ENCODE assay signal across 8 cellular contexts in the genomic region with DNA sequence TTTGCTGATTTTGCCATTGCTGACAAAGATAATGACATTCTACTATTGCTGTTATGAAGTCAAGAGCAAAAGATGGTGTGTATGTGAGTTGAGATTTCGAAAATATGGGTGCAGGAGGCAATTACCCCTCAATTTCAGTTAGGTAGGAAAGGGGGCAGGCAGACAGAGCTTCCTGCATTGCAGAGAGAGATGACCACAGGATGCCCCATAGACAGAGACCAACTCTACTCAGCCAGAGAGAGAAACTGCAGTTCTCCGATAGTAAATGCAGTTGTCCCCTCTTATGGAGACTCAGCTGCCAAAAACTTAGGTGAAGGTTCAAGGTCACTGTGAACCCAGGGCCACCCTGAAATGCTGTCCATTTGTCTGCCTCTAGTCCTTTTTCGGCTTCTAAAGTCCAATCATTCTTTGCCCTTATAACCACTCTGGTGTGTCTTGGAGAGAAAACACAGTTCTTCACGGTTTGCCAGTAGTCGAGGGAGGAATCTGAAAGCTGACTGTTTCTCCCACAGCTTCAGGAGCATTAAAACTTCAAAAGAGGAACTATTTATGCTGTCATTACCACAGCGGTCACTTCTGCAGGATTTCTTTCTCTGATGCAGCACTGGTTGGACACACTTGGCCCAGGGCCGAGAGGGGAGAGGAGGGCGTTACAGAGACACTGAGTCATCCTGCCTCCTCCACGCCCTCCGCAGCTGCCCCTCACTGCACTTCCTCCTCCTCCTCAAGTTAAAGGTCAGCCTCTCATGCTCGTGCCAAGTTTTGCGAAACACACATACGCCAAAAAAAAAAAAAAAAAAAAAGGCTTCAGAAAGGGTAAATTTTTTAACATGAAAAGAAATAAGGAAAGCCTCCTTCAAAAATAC.
DNase-seq lines count a peak whose midpoint lies in the region; ATAC-seq lines count a peak whose summit lies in the region.

No MANE protein-coding gene starts in this region.

- ATAC-seq in HG02852 (IDR thresholded peaks at IDR 0.05; ENCODE audit: unreplicated experiment) (peak; percentile 97), sciatic nerve (peak; percentile 99)

- WGBS in adipose tissue, 3 donors: 8 to 18% (median 10%) methylated on average over 13 of the region's 13 CpGs

- H3K27ac ChIP-seq in adipose tissue (ENCODE audit: low read depth, low read length): peak overlapping the region; percentile 7

- DNase-seq in activated T-cell treated with anti-CD3 and anti-CD28 coated beads for 48 hours (ENCODE audit: low read depth) (peak; percentile 33), activated T-cell treated with anti-CD3 and anti-CD28 coated beads for 4 hours (no peak), NCI-H69 (lab: John Stamatoyannopoulos, UW) (peak; percentile 30), hepatic stellate cell (ENCODE audit: low spot score) (peak; percentile 72), sciatic nerve (ENCODE audit: low spot score) (peak; percentile 97), NCI-H526 (lab: John Stamatoyannopoulos, UW) (no peak)

- intact Hi-C loops in sciatic nerve (cut with DNase I): loop anchor here (10.0 kb wide), 1 partner anchor 263 kb away; the partner anchor contains the start of gene FOXO1

Comparison
In these comparisons a context has a peak if more than half of its experiments do, and no peak if none do; other contexts are left out.
1. DNase-seq: peak in activated T-cell treated with anti-CD3 and anti-CD28 coated beads for 48 hours (single experiment), NCI-H69 (single experiment), hepatic stellate cell (single experiment) and sciatic nerve (single experiment); none in activated T-cell treated with anti-CD3 and anti-CD28 coated beads for 4 hours (single experiment) and NCI-H526 (0 of 2).